ENCODE assay signal across 18 cellular contexts in the genomic region with DNA sequence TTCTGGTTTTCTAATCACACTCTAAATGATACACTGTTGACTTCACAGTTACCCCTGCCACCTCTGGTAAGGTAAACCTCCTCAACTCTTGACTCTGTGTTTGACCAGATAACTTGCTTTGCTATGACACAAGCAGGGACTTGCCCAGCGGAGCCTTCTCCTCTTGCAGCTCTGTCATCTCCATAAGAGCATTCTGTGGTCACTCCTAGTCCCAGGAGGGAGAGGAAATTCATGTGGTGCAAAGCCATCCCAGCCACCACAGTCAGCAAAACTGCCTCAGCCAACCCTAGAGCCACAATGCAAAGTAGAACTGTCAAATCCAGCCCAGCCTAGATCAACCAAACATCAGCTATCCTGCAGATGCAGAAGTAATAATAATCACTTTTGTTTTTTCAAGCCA.
DNase-seq lines count a peak whose midpoint lies in the region; ATAC-seq, FAIRE-seq and TF ChIP-seq lines count a peak whose summit lies in the region.
"Had no signal": no experiment of that assay in that cellular context is flagged by ENCODE, and none has a peak within 500 bp of the region (broad histone marks: within the 10 kb centered on the region; RNA-seq: fewer than 3 reads in every experiment).

No MANE protein-coding gene starts in this region.

- no peak overlapping the region for H3K4me2 ChIP-seq in astrocyte (ENCODE audit: low read length)

- H3K4me3 ChIP-seq in astrocyte (ENCODE audit: insufficient read depth, low read depth, low read length) = no peak overlapping the region

- no peaks in the 10 kb centered on the region for H3K36me3 ChIP-seq in astrocyte (ENCODE audit: insufficient read depth, low read length)

- H2AFZ ChIP-seq in astrocyte (ENCODE audit: low read depth, low read length) = no peak overlapping the region

- no peak for ATAC-seq in stimulated activated naive B cell treated with anti-CD40 and anti-IgM and Interleukin-4, amounts not matched to agents 10 μg/mL and 1 μg/mL and 100 μg/mL, for 72 hours (replicated peaks)
- ATAC-seq: HCT116, Panc1 had no signal

- no peak overlapping the region for H3K4me3 Mint-ChIP-seq in astrocyte (ENCODE audit: unreplicated experiment)
- no peak overlapping the region for H3K4me3 Mint-ChIP-seq in stimulated activated naive B cell treated with anti-CD40 and anti-IgM and Interleukin-4, amounts not matched to agents 10 μg/mL and 1 μg/mL and 100 μg/mL, for 72 hours
- H3K4me3 Mint-ChIP-seq in activated CD4-positive, alpha-beta memory T cell treated with anti-CD3 and anti-CD28 coated beads, Interleukin-2, amount 10 ng/mL, durations not matched to agents 7 days and 5 days = no peak overlapping the region

- H3K9me3 Mint-ChIP-seq in astrocyte (ENCODE audit: unreplicated experiment) = peaks cover 11% of the 10 kb centered on the region
- H3K9me3 Mint-ChIP-seq in stimulated activated naive B cell treated with anti-CD40 and anti-IgM and Interleukin-4, amounts not matched to agents 10 μg/mL and 1 μg/mL and 100 μg/mL, for 72 hours = peaks cover 12 to 14% of the 10 kb centered on the region in 2 donors
- H3K9me3 Mint-ChIP-seq in activated CD4-positive, alpha-beta memory T cell treated with anti-CD3 and anti-CD28 coated beads, Interleukin-2, amount 10 ng/mL, durations not matched to agents 7 days and 5 days = peaks cover 9% of the 10 kb centered on the region

- DNase-seq in AG20443 (ENCODE audit: low spot score) (peak; percentile 31), HT1080 (ENCODE audit: low read depth) (peak; percentile 40), astrocyte (ENCODE audit: low read depth) (no peak), kidney tubule cell (ENCODE audit: low spot score) (peak; percentile 47), NCI-H1417 treated with DMSO at 0.1 percent for 48 hours (lab: John Stamatoyannopoulos, UW) (no peak), HT-29 (ENCODE audit: low spot score) (no peak)
- DNase-seq in stimulated activated naive B cell treated with anti-CD40 and anti-IgM and Interleukin-4, amounts not matched to agents 10 μg/mL and 1 μg/mL and 100 μg/mL, for 72 hours = no peak
- DNase-seq in activated CD4-positive, alpha-beta memory T cell treated with anti-CD3 and anti-CD28 coated beads, Interleukin-2, amount 10 ng/mL, durations not matched to agents 7 days and 5 days = no peak
- DNase-seq: C1 segment of cervical spinal cord, NCI-H1048, NCI-H1694, NCI-H2107, NCI-H345, NCI-H748 treated with DMSO at 0.1 percent for 48 hours, SHP77 treated with DMSO at 0.1 percent for 48 hours had no signal

- peaks cover 7% of the 10 kb centered on the region for H3K9me3 ChIP-seq in astrocyte (ENCODE audit: insufficient read depth, low read depth, low read length)

- no peaks in the 10 kb centered on the region for H3K79me2 ChIP-seq in astrocyte (ENCODE audit: insufficient read depth, low read length)

- H3K9ac ChIP-seq in astrocyte (ENCODE audit: low read length) = no peak overlapping the region

- H3K27me3 ChIP-seq in astrocyte (ENCODE audit: insufficient read depth, low read length) = no peaks in the 10 kb centered on the region

- no peak overlapping the region for H3K27ac ChIP-seq in astrocyte (ENCODE audit: low read depth, low read length)

- H3K4me1 Mint-ChIP-seq in astrocyte (ENCODE audit: low read depth, unreplicated experiment) = peaks cover 32% of the 10 kb centered on the region
- no peaks in the 10 kb centered on the region for H3K4me1 Mint-ChIP-seq in stimulated activated naive B cell treated with anti-CD40 and anti-IgM and Interleukin-4, amounts not matched to agents 10 μg/mL and 1 μg/mL and 100 μg/mL, for 72 hours
- H3K4me1 Mint-ChIP-seq in activated CD4-positive, alpha-beta memory T cell treated with anti-CD3 and anti-CD28 coated beads, Interleukin-2, amount 10 ng/mL, durations not matched to agents 7 days and 5 days = no peaks in the 10 kb centered on the region

- no peak for TF ChIP-seq CTCF in astrocyte (IDR thresholded peaks at IDR 0.05; ENCODE audit: insufficient read depth, low read depth, low read length)

- CTCF ChIA-PET in activated CD4-positive, alpha-beta memory T cell treated with anti-CD3 and anti-CD28 coated beads, Interleukin-2, amount 10 ng/mL, durations not matched to agents 7 days and 5 days (lab: Charles Lee) = no interaction called here

- POLR2A ChIA-PET in activated CD4-positive, alpha-beta memory T cell treated with anti-CD3 and anti-CD28 coated beads, Interleukin-2, amount 10 ng/mL, durations not matched to agents 7 days and 5 days (lab: Charles Lee) = no interaction called here

- H4K20me1 ChIP-seq in astrocyte (ENCODE audit: insufficient read depth, low read length) = no peaks in the 10 kb centered on the region

- no peak for FAIRE-seq in astrocyte (lab: Jason Lieb, UNC)
- FAIRE-seq: HTR-8/SVneo had no signal

- H3K4me1 ChIP-seq in astrocyte (ENCODE audit: insufficient read depth, low read length) = peaks cover 14% of the 10 kb centered on the region

- no peaks in the 10 kb centered on the region for H3K27me3 Mint-ChIP-seq in astrocyte (ENCODE audit: low read depth, unreplicated experiment)
- H3K27me3 Mint-ChIP-seq in stimulated activated naive B cell treated with anti-CD40 and anti-IgM and Interleukin-4, amounts not matched to agents 10 μg/mL and 1 μg/mL and 100 μg/mL, for 72 hours = no peaks in the 10 kb centered on the region
- H3K27me3 Mint-ChIP-seq in activated CD4-positive, alpha-beta memory T cell treated with anti-CD3 and anti-CD28 coated beads, Interleukin-2, amount 10 ng/mL, durations not matched to agents 7 days and 5 days = no peaks in the 10 kb centered on the region

- H3K36me3 Mint-ChIP-seq in astrocyte (ENCODE audit: low read depth, unreplicated experiment) = peaks cover 4% of the 10 kb centered on the region
- H3K36me3 Mint-ChIP-seq in stimulated activated naive B cell treated with anti-CD40 and anti-IgM and Interleukin-4, amounts not matched to agents 10 μg/mL and 1 μg/mL and 100 μg/mL, for 72 hours = peaks cover 3 to 7% of the 10 kb centered on the region in 2 donors
- H3K36me3 Mint-ChIP-seq in activated CD4-positive, alpha-beta memory T cell treated with anti-CD3 and anti-CD28 coated beads, Interleukin-2, amount 10 ng/mL, durations not matched to agents 7 days and 5 days (ENCODE audit: low read depth) = no peaks in the 10 kb centered on the region

- H3K27ac Mint-ChIP-seq in astrocyte (ENCODE audit: unreplicated experiment) = peak overlapping the region; percentile 16
- no peak overlapping the region for H3K27ac Mint-ChIP-seq in stimulated activated naive B cell treated with anti-CD40 and anti-IgM and Interleukin-4, amounts not matched to agents 10 μg/mL and 1 μg/mL and 100 μg/mL, for 72 hours
- H3K27ac Mint-ChIP-seq in activated CD4-positive, alpha-beta memory T cell treated with anti-CD3 and anti-CD28 coated beads, Interleukin-2, amount 10 ng/mL, durations not matched to agents 7 days and 5 days = no peak overlapping the region

Comparison
In these comparisons a context has a peak if more than half of its experiments do, and no peak if none do; other contexts are left out.
1. DNase-seq: peak in AG20443 (single experiment), HT1080 (single experiment) and kidney tubule cell (single experiment); none in astrocyte (single experiment), stimulated activated naive B cell treated with anti-CD40 and anti-IgM and Interleukin-4, amounts not matched to agents 10 μg/mL and 1 μg/mL and 100 μg/mL, for 72 hours (single experiment), NCI-H1417 treated with DMSO at 0.1 percent for 48 hours (single experiment), HT-29 (single experiment) and activated CD4-positive, alpha-beta memory T cell treated with anti-CD3 and anti-CD28 coated beads, Interleukin-2, amount 10 ng/mL, durations not matched to agents 7 days and 5 days (single experiment).